In the genomic region with DNA sequence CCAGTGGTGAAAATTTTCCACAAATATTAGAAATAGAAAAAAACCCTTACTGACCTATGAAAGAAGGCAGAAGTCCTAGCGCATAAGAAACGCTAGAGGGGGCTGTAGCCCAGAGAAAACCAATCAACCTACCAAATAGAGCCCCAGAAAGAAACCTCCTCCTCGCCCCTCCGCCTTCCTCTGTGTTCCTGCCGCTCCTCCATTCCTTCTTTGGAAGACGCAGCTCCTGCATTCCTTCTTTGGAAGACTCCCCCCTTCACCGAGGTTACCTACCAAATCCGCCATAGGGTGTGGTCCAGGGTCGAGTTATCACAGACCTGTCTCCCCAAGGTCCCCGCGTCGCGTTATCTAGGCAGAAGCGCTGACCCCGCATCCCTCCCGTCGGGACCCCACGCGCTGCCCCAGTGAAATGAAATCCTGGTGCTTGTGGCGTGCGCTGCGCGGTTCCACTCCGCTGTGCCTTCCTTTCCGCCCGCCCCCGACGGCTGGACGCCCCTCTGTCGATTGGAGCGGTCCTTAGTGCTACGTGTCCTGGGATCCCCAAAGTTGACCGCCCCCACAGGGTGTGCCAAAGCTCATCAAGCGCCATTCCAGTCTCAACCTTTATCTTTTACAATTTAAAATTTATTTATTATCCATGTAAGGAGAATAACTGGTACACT, we compare ENCODE assay signal across 8 cellular contexts. TPM values are rescaled to one million over a fixed set of nuclear protein-coding genes. Genes with fewer than 3 reads are reported as not detected.
A peak's percentile ranks its signal among the peaks of the same experiment; 100 is the strongest.
DNase-seq lines count a peak whose midpoint lies in the region; ATAC-seq, FAIRE-seq and TF ChIP-seq lines count a peak whose summit lies in the region.

No MANE protein-coding gene starts in this region.

- TF ChIP-seq RAD21 in HepG2 (CRISPR knock-in tag; IDR thresholded peaks at IDR 0.05), result 0 out of 2 replicates have a peak, but pooled peaks have one; percentile 35

- BruUV-seq in HepG2 (replicated peaks; lab: Mats Ljungman, UMichigan), result no TSS peak

- TF ChIP-seq CTCF in GM12875 (IDR thresholded peaks at IDR 0.05; ENCODE audit: borderline replicate concordance, insufficient read depth, low read depth, low read length), result peak; percentile 65
- TF ChIP-seq CTCF in HepG2 (CRISPR knock-in tag; IDR thresholded peaks at IDR 0.05), result peak; percentile 64

- no peaks in the 10 kb centered on the region for H4K20me1 ChIP-seq in HepG2 (ENCODE audit: insufficient read depth, low read length)

- WGBS in HepG2 (ENCODE audit: low lambda C conversion rate), result 35% methylated on average over 34 of the region's 34 CpGs

- H3K4me2 ChIP-seq in HepG2 (ENCODE audit: low read depth, low read length), result peak overlapping the region; percentile 65

- H3K4me1 ChIP-seq in HepG2 (ENCODE audit: insufficient read depth, low read length), result no peaks in the 10 kb centered on the region

- POLR2A ChIA-PET in HepG2 (lab: Yijun Ruan, JAX), result no interaction called here

- intact Hi-C loops in HepG2 (cut with micrococcal nuclease; ENCODE audit: unreplicated experiment), result loop anchor here (1.0 to 5.0 kb wide), 2 partner anchors 39 to 121 kb away; no protein-coding TSS in a partner anchor

- DNase-seq in 8988T, result peak; percentile 32
- peak; percentile 75 for DNase-seq in NCI-H2171 treated with DMSO at 0.1 percent for 48 hours (lab: John Stamatoyannopoulos, UW)
- peak; percentile 46 to 47 for DNase-seq in activated CD4-positive, alpha-beta T cell treated with anti-CD3 and anti-CD28 coated beads for 4 hours
- DNase-seq in dermis microvascular lymphatic vessel endothelial cell (ENCODE audit: low read depth in 2 of 2), result peak; percentile 40 to 77
- peak; percentile 60 for DNase-seq in HepG2 (ENCODE audit: low spot score)
- peak; percentile 55 for DNase-seq in stimulated activated CD4-positive, alpha-beta T cell treated with anti-CD3 and anti-CD28 coated beads, Interleukin-4, amount 100 ng/mL, for 24 hours

- no peaks in the 10 kb centered on the region for H3K36me3 ChIP-seq in HepG2 (replicated peaks in 1 of 2; ENCODE audit: control insufficient read depth in 1 of 2, insufficient read depth in 2 of 2, low read length in 2 of 2)

- in situ Hi-C loops in HepG2 (cut with HindIII; ENCODE audit: extremely low pct_ligation_motif_present, low pct_unique_long_range_greater_than_20kb), result no loop called here

- no peak overlapping the region for H3K9ac ChIP-seq in HepG2 (ENCODE audit: insufficient read depth, low read depth, low read length)

- no peak overlapping the region for H3K27ac ChIP-seq in HepG2 (ENCODE audit: extremely low read length, insufficient read depth, low read length)

- H2AFZ ChIP-seq in HepG2 (ENCODE audit: low read length), result no peak overlapping the region

- no peaks in the 10 kb centered on the region for H3K9me3 ChIP-seq in HepG2 (ENCODE audit: low read length)

- H3K4me3 ChIP-seq in GM12875 (ENCODE audit: low read depth, low read length) (no peak overlapping the region), HepG2 (replicated peaks in 1 of 3; ENCODE audit: insufficient read depth in 1 of 3, low read depth in 2 of 3, low read length in 3 of 3) (peak overlapping the region in 1 of 3 experiments; percentile 42; a peak in 1 of 6 replicates)

- CTCF ChIA-PET in HepG2 (lab: Yijun Ruan, JAX; ENCODE audit: low intra/inter-chr PET ratio, low total read pairs), result interaction anchor here (1.4 to 2.4 kb wide), 2 partner anchors 39 to 96 kb away, joined by 5 to 29 read pairs; no protein-coding TSS in a partner anchor

- TF ChIP-seq POLR2A in HepG2 (IDR thresholded peaks at IDR 0.05; ENCODE audit: insufficient read depth in 1 of 2, low read depth in 2 of 2, low read length in 2 of 2), result no peak

- ATAC-seq in HepG2 (peak; percentile 84), GM18873 (IDR thresholded peaks at IDR 0.05; ENCODE audit: low FRiP score, unreplicated experiment) (no peak)

- TF ChIP-seq EP300 in HepG2 (IDR thresholded peaks at IDR 0.05; ENCODE audit: low read depth in 2 of 2, low read length in 2 of 2) (no peak), HepG2 (CRISPR knock-in tag; IDR thresholded peaks at IDR 0.05; ENCODE audit: borderline replicate concordance) (no peak)

- peak; percentile 4 for FAIRE-seq in HepG2 (lab: Jason Lieb, UNC)

- peaks cover 6 to 52% of the 10 kb centered on the region in 2 experiments; a peak in 4 of 5 replicates for H3K27me3 ChIP-seq in HepG2 (ENCODE audit: control insufficient read depth in 1 of 2, insufficient read depth in 2 of 2, low read length in 2 of 2)

- no peaks in the 10 kb centered on the region for H3K79me2 ChIP-seq in HepG2 (ENCODE audit: insufficient read depth, low read length)

TF ChIP-seq in HepG2, 621 proteins besides CTCF, POLR2A, EP300 and RAD21 (continues in another document):
- TF ChIP-seq, protein P1, sequence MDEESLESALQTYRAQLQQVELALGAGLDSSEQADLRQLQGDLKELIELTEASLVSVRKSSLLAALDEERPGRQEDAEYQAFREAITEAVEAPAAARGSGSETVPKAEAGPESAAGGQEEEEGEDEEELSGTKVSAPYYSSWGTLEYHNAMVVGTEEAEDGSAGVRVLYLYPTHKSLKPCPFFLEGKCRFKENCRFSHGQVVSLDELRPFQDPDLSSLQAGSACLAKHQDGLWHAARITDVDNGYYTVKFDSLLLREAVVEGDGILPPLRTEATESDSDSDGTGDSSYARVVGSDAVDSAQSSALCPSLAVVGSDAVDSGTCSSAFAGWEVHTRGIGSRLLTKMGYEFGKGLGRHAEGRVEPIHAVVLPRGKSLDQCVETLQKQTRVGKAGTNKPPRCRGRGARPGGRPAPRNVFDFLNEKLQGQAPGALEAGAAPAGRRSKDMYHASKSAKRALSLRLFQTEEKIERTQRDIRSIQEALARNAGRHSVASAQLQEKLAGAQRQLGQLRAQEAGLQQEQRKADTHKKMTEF (CRISPR knock-in tag; IDR thresholded peaks at IDR 0.05), result no peak

RNA-seq across cellular contexts. Expression of a gene that starts 12.9 kb away (rescaled TPM):
- total RNA-seq in dermis microvascular lymphatic vessel endothelial cell (15.7 and 19.8 TPM in 2 replicates), HepG2 (2016; rRNA removed; fragmentation: Illumina TruSeq; extraction: Trizol) (38.4 and 53.1 TPM in 2 replicates)
- total RNA-seq in HepG2 (2016; cell fraction: cytosol; rRNA removed; fragmentation: Illumina TruSeq; extraction: Trizol; ENCODE audit: low read depth), result 23.8 and 29.3 TPM in 2 replicates
- 41.8 and 52.5 TPM in 2 replicates for total RNA-seq in HepG2 (2016; cell fraction: insoluble cytoplasmic fraction; rRNA removed; fragmentation: Illumina TruSeq; extraction: Trizol)
- total RNA-seq in HepG2 (2016; cell fraction: membrane; rRNA removed; fragmentation: Illumina TruSeq; extraction: Trizol), result 23.7 and 25.5 TPM in 2 replicates
- total RNA-seq in HepG2 (2016; cell fraction: nucleus; rRNA removed; fragmentation: Illumina TruSeq; extraction: Trizol), result 26.2 and 34.9 TPM in 2 replicates
- 72.3 and 88.4 TPM in 2 replicates for polyA plus RNA-seq in HepG2 (2011; rRNA removed)
- polyA plus RNA-seq in HepG2 (2011; cell fraction: cytosol; rRNA removed), result 68.5 and 146 TPM in 2 replicates
- 170 and 172 TPM in 2 replicates for polyA plus RNA-seq in HepG2 (2011; cell fraction: nucleus; rRNA removed)
- polyA plus RNA-seq in HepG2 (2012), result 51.6 and 70.9 TPM in 2 replicates
- polyA plus RNA-seq in HepG2 (2016; cell fraction: cytosol; fragmentation: Illumina TruSeq; extraction: Trizol; ENCODE audit: low read depth), result 46.1 and 56.4 TPM in 2 replicates
- 66.2 and 74.5 TPM in 2 replicates for polyA plus RNA-seq in HepG2 (2016; cell fraction: insoluble cytoplasmic fraction; fragmentation: Illumina TruSeq; extraction: Trizol; ENCODE audit: low read depth)
- 42.2 and 48.9 TPM in 2 replicates for polyA plus RNA-seq in HepG2 (2016; cell fraction: membrane; fragmentation: Illumina TruSeq; extraction: Trizol; ENCODE audit: low read depth)
- 94.8 and 101 TPM in 2 replicates for polyA plus RNA-seq in HepG2 (2016; cell fraction: nucleus; fragmentation: Illumina TruSeq; extraction: Trizol; ENCODE audit: insufficient read depth, low read depth)
- 18.2 and 24.8 TPM in 2 replicates for polyA minus RNA-seq in HepG2 (2011; rRNA and poly(A)+ RNA removed; ENCODE audit: low replicate concordance)
- 15.3 and 17.1 TPM in 2 replicates for polyA minus RNA-seq in HepG2 (2011; cell fraction: cytosol; rRNA and poly(A)+ RNA removed)
- 8.4 and 9.3 TPM in 2 replicates for polyA minus RNA-seq in HepG2 (2011; cell fraction: nucleus; rRNA and poly(A)+ RNA removed)

RNA-seq across cellular contexts. Expression of a gene that starts 31.1 kb away (rescaled TPM):
- total RNA-seq in dermis microvascular lymphatic vessel endothelial cell, result 7.6 and 12.1 TPM in 2 replicates
- total RNA-seq in HepG2 (2016; rRNA removed; fragmentation: Illumina TruSeq; extraction: Trizol), result 13.8 and 14.6 TPM in 2 replicates
- 3.1 and 5.0 TPM in 2 replicates for total RNA-seq in HepG2 (2016; cell fraction: cytosol; rRNA removed; fragmentation: Illumina TruSeq; extraction: Trizol; ENCODE audit: low read depth)
- 12.0 and 15.3 TPM in 2 replicates for total RNA-seq in HepG2 (2016; cell fraction: insoluble cytoplasmic fraction; rRNA removed; fragmentation: Illumina TruSeq; extraction: Trizol)
- 11.0 and 12.4 TPM in 2 replicates for total RNA-seq in HepG2 (2016; cell fraction: membrane; rRNA removed; fragmentation: Illumina TruSeq; extraction: Trizol)
- total RNA-seq in HepG2 (2016; cell fraction: nucleus; rRNA removed; fragmentation: Illumina TruSeq; extraction: Trizol), result 12.2 and 14.1 TPM in 2 replicates
- polyA plus RNA-seq in HepG2 (2011; rRNA removed), result 7.7 and 8.6 TPM in 2 replicates
- polyA plus RNA-seq in HepG2 (2011; cell fraction: cytosol; rRNA removed), result 5.6 and 5.9 TPM in 2 replicates
- 22.1 and 24.6 TPM in 2 replicates for polyA plus RNA-seq in HepG2 (2011; cell fraction: nucleus; rRNA removed)
- polyA plus RNA-seq in HepG2 (2012), result 7.8 and 8.9 TPM in 2 replicates
- polyA plus RNA-seq in HepG2 (2016; cell fraction: cytosol; fragmentation: Illumina TruSeq; extraction: Trizol; ENCODE audit: low read depth), result 2.3 and 3.1 TPM in 2 replicates
- 9.9 and 11.6 TPM in 2 replicates for polyA plus RNA-seq in HepG2 (2016; cell fraction: insoluble cytoplasmic fraction; fragmentation: Illumina TruSeq; extraction: Trizol; ENCODE audit: low read depth)
- polyA plus RNA-seq in HepG2 (2016; cell fraction: membrane; fragmentation: Illumina TruSeq; extraction: Trizol; ENCODE audit: low read depth), result 6.6 and 8.4 TPM in 2 replicates
- polyA plus RNA-seq in HepG2 (2016; cell fraction: nucleus; fragmentation: Illumina TruSeq; extraction: Trizol; ENCODE audit: insufficient read depth, low read depth), result 26.6 and 28.1 TPM in 2 replicates
- 7.8 and 11.9 TPM in 2 replicates for polyA minus RNA-seq in HepG2 (2011; rRNA and poly(A)+ RNA removed; ENCODE audit: low replicate concordance)
- polyA minus RNA-seq in HepG2 (2011; cell fraction: cytosol; rRNA and poly(A)+ RNA removed), result 6.3 and 7.6 TPM in 2 replicates
- polyA minus RNA-seq in HepG2 (2011; cell fraction: nucleus; rRNA and poly(A)+ RNA removed), result 13.6 and 16.1 TPM in 2 replicates
